Comparison of ENCODE assay signal across 2 cellular contexts in genomic region chr7:5997210-5997808, GRCh38.
TF ChIP-seq lines count a peak whose summit lies in the region.

No MANE protein-coding gene starts in this region.

TF ChIP-seq in IMR-90, 13 proteins besides CTCF, POLR2A, EP300 and RAD21:
- TF ChIP-seq MAZ (IDR thresholded peaks at IDR 0.05; ENCODE audit: borderline replicate concordance, low read depth, low read length) (no peak), SMC3 (IDR thresholded peaks at IDR 0.05; ENCODE audit: low read depth, low read length) (peak; percentile 66)
TF ChIP-seq in IMR-90: peak in this region for 1.

TF ChIP-seq in GM12891, 5 proteins besides CTCF, POLR2A, EP300 and RAD21:
- TF ChIP-seq POU2F2 (IDR thresholded peaks at IDR 0.05; ENCODE audit: low read depth, low read length) (no peak), SPI1 (IDR thresholded peaks at IDR 0.05; ENCODE audit: low read depth, low read length) (no peak)
